ENCODE assay signal across 9 cellular contexts in the genomic region with DNA sequence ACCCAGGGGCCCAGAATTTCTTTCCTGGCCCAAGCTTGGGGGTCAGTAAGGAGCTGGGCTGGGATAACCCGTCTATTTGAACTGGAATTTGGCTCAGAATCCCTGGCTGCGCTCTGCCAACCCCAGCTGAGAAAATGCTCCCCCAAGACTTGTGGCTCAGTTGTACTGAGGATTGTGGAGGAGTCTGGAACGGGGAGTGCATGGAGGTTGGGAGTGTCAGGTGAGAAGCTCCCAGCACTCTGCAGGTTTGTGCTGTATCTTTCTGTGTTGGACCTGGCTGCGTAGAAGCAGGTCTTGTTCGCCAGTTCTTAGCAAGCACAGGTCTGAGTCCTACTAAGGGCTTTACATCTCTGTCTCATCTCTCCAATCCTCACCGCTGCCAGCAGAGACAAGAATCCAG. TPM values are rescaled to one million over a fixed set of nuclear protein-coding genes. Genes with fewer than 3 reads are reported as not detected.
DNase-seq lines count a peak whose midpoint lies in the region; ATAC-seq and TF ChIP-seq lines count a peak whose summit lies in the region.
"Had no signal": no experiment of that assay in that cellular context is flagged by ENCODE, and none has a peak within 500 bp of the region (broad histone marks: within the 10 kb centered on the region; RNA-seq: fewer than 3 reads in every experiment).

No MANE protein-coding gene starts in this region.

- TF ChIP-seq CTCF in IMR-90 (conservative IDR thresholded peaks at IDR 0.05; ENCODE audit: low read depth, low read length) (no peak), spleen (IDR thresholded peaks at IDR 0.05 in 8 of 11, conservative IDR thresholded peaks at IDR 0.05 in 3 of 11) (no peak), H9 (conservative IDR thresholded peaks at IDR 0.05) (no peak)

- peak overlapping the region; percentile 67 to 98; a peak in 3 of 4 replicates for H4K8ac ChIP-seq in IMR-90 (ENCODE audit: low read depth in 2 of 2, low read length in 2 of 2)
- no peak overlapping the region for H4K8ac ChIP-seq in H9 (replicated peaks; ENCODE audit: insufficient read length, low read depth, low read length)

- ATAC-seq in IMR-90 (ENCODE audit: low read depth): no peak
- ATAC-seq in activated naive CD8-positive, alpha-beta T cell treated with anti-CD3 and anti-CD28 coated beads, Interleukin-2, amount 50 U/mL, for 24 hours: no peak
- ATAC-seq in GM18861 (IDR thresholded peaks at IDR 0.05; ENCODE audit: unreplicated experiment): no peak
- no peak for ATAC-seq in GM21723 (IDR thresholded peaks at IDR 0.05; ENCODE audit: unreplicated experiment)

- H3T11ph ChIP-seq in H9 (ENCODE audit: low read length): no peak overlapping the region

- H3K23me2 ChIP-seq in H9 (ENCODE audit: insufficient read length, low read depth, low read length, poor library complexity, severe bottlenecking): no peaks in the 10 kb centered on the region

- no peak for TF ChIP-seq POLR2A in IMR-90 (IDR thresholded peaks at IDR 0.05; ENCODE audit: low read depth, low read length)
- TF ChIP-seq POLR2A in spleen (IDR thresholded peaks at IDR 0.05): no peak

- H4K91ac ChIP-seq in IMR-90 (ENCODE audit: insufficient read depth, low read depth, low read length) (peak overlapping the region; percentile 83), H9 (ENCODE audit: insufficient read length, low read depth, low read length) (no peak overlapping the region)

- dilution Hi-C loops in IMR-90 (cut with HindIII; ENCODE audit: low sequenced_read_pairs, unreplicated experiment): loop anchor here (10.0 kb wide), 1 partner anchor 88 kb away; no protein-coding TSS in a partner anchor

- H3K23ac ChIP-seq in IMR-90 (ENCODE audit: low read depth, low read length) (peak overlapping the region; percentile 78), H9 (ENCODE audit: insufficient read length, low read depth, low read length) (no peak overlapping the region)

- H3K14ac ChIP-seq in IMR-90 (replicated peaks; ENCODE audit: low read depth, low read length) (peak overlapping the region; percentile 33; the same call in 1 of the 2 replicates), H9 (ENCODE audit: insufficient read depth, low read length) (no peak overlapping the region; the same call in 1 of the 2 replicates)

- no peaks in the 10 kb centered on the region; the same call in 1 of the 2 replicates for H4K20me1 ChIP-seq in IMR-90 (ENCODE audit: insufficient read depth, low read length)
- no peaks in the 10 kb centered on the region for H4K20me1 ChIP-seq in H9 (ENCODE audit: control insufficient read depth, insufficient read depth, insufficient read length)

- H2AK5ac ChIP-seq in IMR-90 (ENCODE audit: low read depth, low read length) (peak overlapping the region; percentile 37; the same call in 1 of the 2 replicates), H9 (ENCODE audit: insufficient read length, low read length) (no peak overlapping the region)

- H2BK5ac ChIP-seq in IMR-90 (ENCODE audit: low read depth, low read length, poor library complexity, severe bottlenecking) (peak overlapping the region; percentile 72), H9 (ENCODE audit: insufficient read length, low read length) (no peak overlapping the region)

- CTCF ChIA-PET in IMR-90 (lab: Yijun Ruan, JAX): interaction anchor here (0.6 to 2.0 kb wide), 6 partner anchors 10 to 1350 kb away, joined by 3 to 10 read pairs (median 5); a partner anchor contains a TSS

- no peak overlapping the region; the same call in 1 of the 2 replicates for H3K18ac ChIP-seq in IMR-90 (ENCODE audit: low read depth, low read length)
- H3K18ac ChIP-seq in H9 (ENCODE audit: insufficient read length, low read depth, low read length): no peak overlapping the region

- H3K9me3 ChIP-seq in IMR-90 (ENCODE audit: control insufficient read depth, insufficient read depth, low read length) (no peaks in the 10 kb centered on the region), spleen (no peaks in the 10 kb centered on the region), H9 (ENCODE audit: control insufficient read depth, low read depth, low read length) (no peaks in the 10 kb centered on the region)

- H3K9me3 Mint-ChIP-seq in activated naive CD8-positive, alpha-beta T cell treated with anti-CD3 and anti-CD28 coated beads, Interleukin-2, amount 50 U/mL, for 24 hours: no peaks in the 10 kb centered on the region
- peaks cover 1 to 3% of the 10 kb centered on the region in 2 experiments; a peak in 2 of 5 replicates for H3K9me3 Mint-ChIP-seq in H9

- peaks cover 23% of the 10 kb centered on the region for H3K4me1 Mint-ChIP-seq in activated naive CD8-positive, alpha-beta T cell treated with anti-CD3 and anti-CD28 coated beads, Interleukin-2, amount 50 U/mL, for 24 hours
- peaks cover 7 to 16% of the 10 kb centered on the region in 2 experiments for H3K4me1 Mint-ChIP-seq in H9

- intact Hi-C loops in IMR-90 (cut with micrococcal nuclease): loop anchor here (5.0 kb wide), 1 partner anchor 114 kb away; no protein-coding TSS in a partner anchor
- intact Hi-C loops in spleen (cut with DNase I; ENCODE audit: low total_unique reads): no loop called here

- no peaks in the 10 kb centered on the region for H3K79me2 ChIP-seq in H9 (ENCODE audit: insufficient read depth, low read length)

- peak overlapping the region; percentile 75 for H3K4me3 Mint-ChIP-seq in activated naive CD8-positive, alpha-beta T cell treated with anti-CD3 and anti-CD28 coated beads, Interleukin-2, amount 50 U/mL, for 24 hours
- H3K4me3 Mint-ChIP-seq in H9: peak overlapping the region in 1 of 2 experiments; percentile 4; a peak in 2 of 5 replicates

- H3K36me3 Mint-ChIP-seq in activated naive CD8-positive, alpha-beta T cell treated with anti-CD3 and anti-CD28 coated beads, Interleukin-2, amount 50 U/mL, for 24 hours (ENCODE audit: low read depth): no peaks in the 10 kb centered on the region
- H3K36me3 Mint-ChIP-seq in H9 (ENCODE audit: insufficient read depth in 1 of 3, low read depth in 3 of 3): peaks cover 9 to 12% (median 12%) of the 10 kb centered on the region in 3 experiments

- no peak for TF ChIP-seq RAD21 in IMR-90 (IDR thresholded peaks at IDR 0.05; ENCODE audit: low read length)

- H3K56ac ChIP-seq in IMR-90 (ENCODE audit: extremely low read depth, insufficient read depth, low read length): no peak overlapping the region
- H3K56ac ChIP-seq in H9 (ENCODE audit: insufficient read length, low read depth, low read length): no peak overlapping the region

- peaks cover 22% of the 10 kb centered on the region for H3K9me1 ChIP-seq in IMR-90 (ENCODE audit: insufficient read depth, low read length)

- peaks cover 23% of the 10 kb centered on the region for H3K27me3 Mint-ChIP-seq in activated naive CD8-positive, alpha-beta T cell treated with anti-CD3 and anti-CD28 coated beads, Interleukin-2, amount 50 U/mL, for 24 hours
- peaks cover 100% of the 10 kb centered on the region for H3K27me3 Mint-ChIP-seq in H9 (ENCODE audit: low read depth)

- no peak overlapping the region for H2BK12ac ChIP-seq in H9 (ENCODE audit: insufficient read length, low read depth, low read length)

- H2BK20ac ChIP-seq in IMR-90 (ENCODE audit: low read depth, low read length) (peak overlapping the region; percentile 46; the same call in 1 of the 2 replicates), H9 (ENCODE audit: low read depth, low read length, poor library complexity, severe bottlenecking) (no peak overlapping the region)

- in situ Hi-C loops in IMR-90 (cut with MboI; ENCODE audit: low sequenced_read_pairs): no loop called here

- no peak overlapping the region for H3K27ac Mint-ChIP-seq in activated naive CD8-positive, alpha-beta T cell treated with anti-CD3 and anti-CD28 coated beads, Interleukin-2, amount 50 U/mL, for 24 hours
- no peak overlapping the region for H3K27ac Mint-ChIP-seq in H9

- POLR2A ChIA-PET in IMR-90 (lab: Charles Lee; ENCODE audit: unreplicated experiment): interaction anchor here (0.9 kb wide), 1 partner anchor 55 kb away, joined by 3 read pairs; no protein-coding TSS in a partner anchor

- H3K4me2 ChIP-seq in IMR-90 (ENCODE audit: low read depth, low read length): no peak overlapping the region
- no peak overlapping the region for H3K4me2 ChIP-seq in H9 (ENCODE audit: insufficient read depth, insufficient read length, low read length)

- 87% methylated on average over 3 of the region's 6 CpGs; no CpG with 5 or more reads in 1 of the 2 experiments for WGBS in IMR-90 (ENCODE audit: extremely low coverage in 2 of 2, insufficient read length in 1 of 2), 2 experiments
- 71 to 87% (median 80%) methylated on average over 5 to 6 of the region's 6 CpGs for WGBS in spleen, 5 donors
- no CpG with 5 or more reads among the region's 6 CpGs for WGBS in H9 (ENCODE audit: extremely low coverage, insufficient read length, low lambda C conversion rate)

- H3K27me3 ChIP-seq in IMR-90 (ENCODE audit: control insufficient read depth, insufficient read depth, low read length) (no peaks in the 10 kb centered on the region), spleen (replicated peaks in 1 of 7) (peaks cover 0 to 52% (median 20%) of the 10 kb centered on the region in 7 donors), H9 (ENCODE audit: insufficient read depth, low read length) (peaks cover 65% of the 10 kb centered on the region)

- H4K5ac ChIP-seq in IMR-90 (ENCODE audit: low read depth, low read length): peak overlapping the region; percentile 74
- H4K5ac ChIP-seq in H9 (ENCODE audit: insufficient read length, low read depth, low read length): no peak overlapping the region

- H3K4me1 ChIP-seq in IMR-90 (ENCODE audit: control insufficient read depth, insufficient read depth, low read length): peaks cover 14% of the 10 kb centered on the region
- H3K4me1 ChIP-seq in spleen: peaks cover 15 to 40% (median 34%) of the 10 kb centered on the region in 6 donors
- no peaks in the 10 kb centered on the region for H3K4me1 ChIP-seq in H9 (ENCODE audit: insufficient read depth, low read length)

- H3K4me3 ChIP-seq in IMR-90 (ENCODE audit: insufficient read depth, low read depth, low read length) (no peak overlapping the region), spleen (peak overlapping the region in 3 of 8 donors; percentile 55 to 78 (median 56))

- no peak for DNase-seq in IMR-90
- DNase-seq in activated naive CD8-positive, alpha-beta T cell treated with anti-CD3 and anti-CD28 coated beads, Interleukin-2, amount 50 U/mL, for 24 hours: no peak
- DNase-seq in left kidney (ENCODE audit: low read depth, low spot score): peak; percentile 17
- DNase-seq in spleen: no peak
- DNase-seq in hepatic stellate cell (ENCODE audit: low spot score): no peak
- no peak for DNase-seq in H9
- DNase-seq: NCI-H1930 had no signal

- H3K9ac ChIP-seq in IMR-90 (ENCODE audit: low read depth, low read length) (no peak overlapping the region), H9 (ENCODE audit: extremely low read depth, insufficient read length, low read length) (no peak overlapping the region)

- peak overlapping the region; percentile 78 for H2BK120ac ChIP-seq in IMR-90 (ENCODE audit: low read depth, low read length)
- H2BK120ac ChIP-seq in H9 (ENCODE audit: low read depth, low read length, poor library complexity, severe bottlenecking): no peak overlapping the region

- H3K27ac ChIP-seq in IMR-90 (ENCODE audit: insufficient read depth, low read length): peak overlapping the region; percentile 76; the same call in 1 of the 2 replicates
- peak overlapping the region; percentile 32 to 76 (median 61) for H3K27ac ChIP-seq in spleen
- H3K27ac ChIP-seq in H9 (ENCODE audit: insufficient read length, low read depth, low read length): no peak overlapping the region

- H2BK15ac ChIP-seq in IMR-90 (ENCODE audit: low read depth, low read length): peak overlapping the region; percentile 90; the same call in 1 of the 3 replicates
- H2BK15ac ChIP-seq in H9 (ENCODE audit: low read depth, low read length): no peak overlapping the region

- H2AK9ac ChIP-seq in IMR-90 (replicated peaks; ENCODE audit: low read depth, low read length, poor library complexity): peak overlapping the region; percentile 92

- H3K4ac ChIP-seq in IMR-90 (ENCODE audit: low read depth, low read length): peak overlapping the region; percentile 81
- no peak overlapping the region for H3K4ac ChIP-seq in H9 (ENCODE audit: low read depth, low read length)

- H2AFZ ChIP-seq in IMR-90 (replicated peaks; ENCODE audit: low read length, poor library complexity) (peak overlapping the region; percentile 93), H9 (ENCODE audit: low read length) (no peak overlapping the region)

- H3K79me1 ChIP-seq in IMR-90 (ENCODE audit: low read depth in 1 of 2, low read length in 2 of 2) (peaks cover 0 to 11% of the 10 kb centered on the region in 2 experiments; a peak in 2 of 4 replicates), H9 (ENCODE audit: insufficient read depth, low read depth, low read length, poor library complexity, severe bottlenecking) (no peaks in the 10 kb centered on the region)

- H3K36me3 ChIP-seq in IMR-90 (ENCODE audit: control insufficient read depth, insufficient read depth, low read length) (peaks cover 2% of the 10 kb centered on the region; the same call in 1 of the 2 replicates), spleen (no peaks in the 10 kb centered on the region)

- BruUV-seq in IMR-90 (replicated peaks; lab: Mats Ljungman, UMichigan): no TSS peak

RNA-seq across cellular contexts. Expression of a gene that starts 1.6 kb away (rescaled TPM):
- total RNA-seq in IMR-90 (2012; rRNA removed): 3.0 and 3.3 TPM in 2 replicates
- polyA plus RNA-seq in IMR-90 (2012; rRNA removed): 5.4 and 6.3 TPM in 2 replicates
- 3.4 and 5.3 TPM in 2 replicates for polyA plus RNA-seq in IMR-90 (2012; cell fraction: cytosol; rRNA removed)
- polyA plus RNA-seq in IMR-90 (2012; cell fraction: nucleus; rRNA removed; ENCODE audit: low replicate concordance): 6.6 and 11.2 TPM in 2 replicates
- total RNA-seq in spleen: 10 to 100 TPM in 4 of 7 donors, 1 to 10 TPM in 3; 9.1 to 19.6 (median 17.6) TPM
- polyA plus RNA-seq in spleen: 10 to 100 TPM in 1 of 3 donors, 1 to 10 TPM in 2; 4.6 to 11.0 (median 6.6) TPM
- total RNA-seq in H9 (2021): 0.29 and 0.37 TPM in 2 replicates

RNA-seq across cellular contexts. Expression of a gene that starts 53.3 kb away (rescaled TPM):
- total RNA-seq in IMR-90 (2012; rRNA removed) (14.3 and 15.8 TPM in 2 replicates), spleen (10 to 100 TPM; 15.3 to 32.1 (median 20.3) TPM), H9 (2021) (0.44 and 0.52 TPM in 2 replicates)
- polyA plus RNA-seq in IMR-90 (2012; rRNA removed) (3.7 and 5.3 TPM in 2 replicates), spleen (1 to 10 TPM; 2.8 to 5.5 (median 3.4) TPM)
- polyA plus RNA-seq in IMR-90 (2012; cell fraction: cytosol; rRNA removed): 1.0 and 1.7 TPM in 2 replicates
- 1.1 and 6.8 TPM in 2 replicates for polyA plus RNA-seq in IMR-90 (2012; cell fraction: nucleus; rRNA removed; ENCODE audit: low replicate concordance)

Comparison
In these comparisons a context has a peak if more than half of its experiments do, and no peak if none do; other contexts are left out.
1. RNA of a gene that starts 53.3 kb away (total RNA-seq): 15.3 to 32.1 TPM in spleen and 14.3 to 15.8 TPM in IMR-90; 0.44 to 0.52 TPM in H9; every median in the first group is over 10 times any median in the second.